ENCODE assay signal across 18 cellular contexts in the genomic region with DNA sequence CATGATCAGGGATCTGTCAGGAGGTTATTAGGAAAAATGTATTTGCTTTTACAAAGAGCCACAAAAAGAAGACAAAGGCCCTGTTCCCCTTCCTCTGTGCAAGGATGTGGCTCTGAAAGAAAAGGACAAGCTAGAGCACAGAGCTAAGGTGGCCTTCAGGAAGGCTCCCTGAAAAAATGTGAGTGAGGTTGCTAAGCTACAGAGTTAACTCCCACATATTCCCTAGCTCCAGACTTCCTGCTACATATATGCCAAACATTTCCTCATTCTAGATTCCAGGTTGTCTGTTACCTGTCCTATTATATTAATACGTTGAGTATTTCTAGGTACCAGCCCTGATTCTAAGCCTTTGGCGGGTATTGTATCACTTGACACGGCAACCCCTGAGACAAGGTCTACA.
"Had no signal": no experiment of that assay in that cellular context is flagged by ENCODE, and none has a peak within 500 bp of the region (broad histone marks: within the 10 kb centered on the region; RNA-seq: fewer than 3 reads in every experiment).

No MANE protein-coding gene starts in this region.

- H3K27me3 ChIP-seq: gastroesophageal sphincter, heart right ventricle, sigmoid colon, spleen, upper lobe of right lung had no signal

- H3K4me3 ChIP-seq: gastroesophageal sphincter, heart right ventricle, lower lobe of right lung, psoas muscle, sigmoid colon, spleen, upper lobe of right lung had no signal

- ATAC-seq: activated CD8-positive, alpha-beta T cell treated with anti-CD3 and anti-CD28 coated beads, Interleukin-2, amount 10 ng/mL, durations not matched to agents 7 days and 5 days; esophagus mucosa; gastroesophageal sphincter; heart right ventricle; lower lobe of right lung; natural killer cell treated with Interleukin-12 subunit alpha and Interleukin-12 subunit beta and Interleukin-15 and Interleukin-18, amount 100 ng/mL, for 72 hours; psoas muscle; stimulated activated memory B cell treated with anti-CD40 and anti-IgM and Interleukin-4, amounts not matched to agents 10 μg/mL and 1 μg/mL and 100 μg/mL, for 72 hours; upper lobe of right lung had no signal

- DNase-seq: activated CD4-positive, alpha-beta T cell treated with anti-CD3 and anti-CD28 coated beads, Interleukin-2, amount 10 ng/mL, durations not matched to agents 7 days and 5 days; activated CD8-positive, alpha-beta T cell treated with anti-CD3 and anti-CD28 coated beads, Interleukin-2, amount 10 ng/mL, durations not matched to agents 7 days and 5 days; activated naive CD4-positive, alpha-beta T cell treated with Interleukin-2 at 50 U/mL for 16 hours; activated naive CD8-positive, alpha-beta T cell treated with anti-CD3 and anti-CD28 coated beads, Interleukin-2, amount 10 ng/mL, durations not matched to agents 7 days and 5 days; activated T-cell treated with anti-CD3 and anti-CD28 coated beads, Interleukin-2, amount 50 U/mL, for 24 hours; central memory CD4-positive, alpha-beta T cell; heart right ventricle; lower lobe of right lung; occipital lobe; psoas muscle; sigmoid colon; spleen; stimulated activated CD4-positive, alpha-beta T cell treated with anti-CD3 and anti-CD28 coated beads, Interleukin-4, amount 100 ng/mL, for 4 hours; upper lobe of right lung had no signal

- H3K27ac ChIP-seq: gastroesophageal sphincter, heart right ventricle, lower lobe of right lung, psoas muscle, sigmoid colon, spleen, upper lobe of right lung had no signal

- H3K36me3 ChIP-seq: gastroesophageal sphincter, heart right ventricle, lower lobe of right lung, sigmoid colon, spleen, upper lobe of right lung had no signal

- H3K9me3 ChIP-seq: gastroesophageal sphincter, heart right ventricle, lower lobe of right lung, psoas muscle, sigmoid colon, spleen, upper lobe of right lung had no signal

- H3K4me1 ChIP-seq: gastroesophageal sphincter, lower lobe of right lung, spleen, upper lobe of right lung had no signal
